13 cellular contexts compared by ENCODE assay signal in genomic region chr15:90478981-90479481, GRCh38. TPM values are rescaled to one million over a fixed set of nuclear protein-coding genes. Genes with fewer than 3 reads are reported as not detected.
DNase-seq lines count a peak whose midpoint lies in the region; ATAC-seq and TF ChIP-seq lines count a peak whose summit lies in the region.
"Had no signal": no experiment of that assay in that cellular context is flagged by ENCODE, and none has a peak within 500 bp of the region (broad histone marks: within the 10 kb centered on the region; RNA-seq: fewer than 3 reads in every experiment).

No MANE protein-coding gene starts in this region.

- H3K27ac Mint-ChIP-seq in T-helper 2 cell treated with Interferon-gamma antibody and Interleukin-4, amounts not matched to agents 5 μg/mL and 100 μg/mL, for 36 hours: peak overlapping the region; percentile 13
- H3K27ac Mint-ChIP-seq: progenitor cell of endocrine pancreas had no signal

- intact Hi-C loops in mucosa of descending colon (cut with DNase I, micrococcal nuclease): no loop called here
- intact Hi-C loops in sigmoid colon (cut with DNase I): no loop called here

- TF ChIP-seq POLR2A in sigmoid colon (IDR thresholded peaks at IDR 0.05): no peak

- WGBS in sigmoid colon, 2 donors: 23 to 56% methylated on average over 5 of the region's 5 CpGs

- H3K4me1 ChIP-seq in BLaER1 treated with 17β-estradiol and CSF1 and Interleukin-3, amounts not matched to agents 10 nM and 100 nM: peaks cover 31 to 44% (median 40%) of the 10 kb centered on the region in 10 experiments
- H3K4me1 ChIP-seq in mucosa of descending colon (ENCODE audit: low read depth): no peaks in the 10 kb centered on the region
- H3K4me1 ChIP-seq in sigmoid colon: peaks cover 0 to 11% (median 5%) of the 10 kb centered on the region in 4 donors

- no peaks in the 10 kb centered on the region for H3K27me3 ChIP-seq in BLaER1 treated with 17β-estradiol and CSF1 and Interleukin-3, amounts not matched to agents 10 nM and 100 nM
- H3K27me3 ChIP-seq in sigmoid colon: no peaks in the 10 kb centered on the region

- H3K27ac ChIP-seq in BLaER1 treated with 17β-estradiol and CSF1 and Interleukin-3, amounts not matched to agents 10 nM and 100 nM: no peak overlapping the region
- H3K27ac ChIP-seq in sigmoid colon: no peak overlapping the region

- peaks cover 11 to 100% (median 34%) of the 10 kb centered on the region in 11 experiments; a peak in 21 of 22 replicates for H4K20me1 ChIP-seq in BLaER1 treated with 17β-estradiol and CSF1 and Interleukin-3, amounts not matched to agents 10 nM and 100 nM

- CTCF ChIA-PET in GM10248 (lab: Yijun Ruan, JAX): interaction anchor here (0.7 to 4.3 kb wide), 9 partner anchors 12 to 192 kb away, joined by 3 to 33 read pairs (median 3); no protein-coding TSS in a partner anchor

- H3K9me3 Mint-ChIP-seq in T-helper 2 cell treated with Interferon-gamma antibody and Interleukin-4, amounts not matched to agents 5 μg/mL and 100 μg/mL, for 36 hours: no peaks in the 10 kb centered on the region
- H3K9me3 Mint-ChIP-seq: central memory CD8-positive, alpha-beta T cell had no signal

- H3K36me3 Mint-ChIP-seq in T-helper 2 cell treated with Interferon-gamma antibody and Interleukin-4, amounts not matched to agents 5 μg/mL and 100 μg/mL, for 36 hours (ENCODE audit: low read depth): peaks cover 63% of the 10 kb centered on the region

- TF ChIP-seq CTCF in mucosa of descending colon (IDR thresholded peaks at IDR 0.05) (no peak), GM10248 (IDR thresholded peaks at IDR 0.05; ENCODE audit: control extremely low read depth, extremely low read depth, low read depth, missing control alignments) (no peak), sigmoid colon (IDR thresholded peaks at IDR 0.05) (no peak)

- peak overlapping the region; percentile 17 for H3K4me3 Mint-ChIP-seq in T-helper 2 cell treated with Interferon-gamma antibody and Interleukin-4, amounts not matched to agents 5 μg/mL and 100 μg/mL, for 36 hours
- H3K4me3 Mint-ChIP-seq: central memory CD8-positive, alpha-beta T cell had no signal

- peak overlapping the region in 8 of 11 experiments; percentile 4 to 56 (median 35); a peak in 12 of 22 replicates for H3K4me2 ChIP-seq in BLaER1 treated with 17β-estradiol and CSF1 and Interleukin-3, amounts not matched to agents 10 nM and 100 nM

- no peak overlapping the region for H3K4me3 ChIP-seq in BLaER1 treated with 17β-estradiol and CSF1 and Interleukin-3, amounts not matched to agents 10 nM and 100 nM
- H3K4me3 ChIP-seq in mucosa of descending colon (no peak overlapping the region), sigmoid colon (no peak overlapping the region)

- TF ChIP-seq EP300 in sigmoid colon (IDR thresholded peaks at IDR 0.05): no peak

- no peaks in the 10 kb centered on the region for H3K27me3 Mint-ChIP-seq in T-helper 2 cell treated with Interferon-gamma antibody and Interleukin-4, amounts not matched to agents 5 μg/mL and 100 μg/mL, for 36 hours (ENCODE audit: low read depth)
- H3K27me3 Mint-ChIP-seq: central memory CD8-positive, alpha-beta T cell; progenitor cell of endocrine pancreas had no signal

- no peaks in the 10 kb centered on the region for H3K9me3 ChIP-seq in BLaER1 treated with 17β-estradiol and CSF1 and Interleukin-3, amounts not matched to agents 10 nM and 100 nM (replicated peaks in 1 of 11)
- H3K9me3 ChIP-seq in mucosa of descending colon: no peaks in the 10 kb centered on the region
- H3K9me3 ChIP-seq in sigmoid colon: no peaks in the 10 kb centered on the region

- POLR2A ChIA-PET in GM10248 (lab: Yijun Ruan, JAX): interaction anchor here (0.6 kb wide), 1 partner anchor 12 kb away, joined by 3 read pairs; no protein-coding TSS in a partner anchor

- peak overlapping the region in 1 of 11 experiments; percentile 16; a peak in 1 of 22 replicates for H3K9ac ChIP-seq in BLaER1 treated with 17β-estradiol and CSF1 and Interleukin-3, amounts not matched to agents 10 nM and 100 nM

- peak; percentile 17 for DNase-seq in EH (ENCODE audit: low read depth)
- DNase-seq in T-helper 2 cell treated with Interferon-gamma antibody and Interleukin-4, amounts not matched to agents 5 μg/mL and 100 μg/mL, for 36 hours (ENCODE audit: low spot score): no peak
- no peak for DNase-seq in mucosa of descending colon
- no peak for DNase-seq in GM10248 (ENCODE audit: extremely low spot score)
- DNase-seq in sigmoid colon: no peak
- DNase-seq: activated CD8-positive, alpha-beta memory T cell treated with anti-CD3 and anti-CD28 coated beads for 24 hours; DMS 273 treated with DMSO at 0.1 percent for 48 hours; NCI-H2171 had no signal

- peaks cover 48% of the 10 kb centered on the region for H3K4me1 Mint-ChIP-seq in T-helper 2 cell treated with Interferon-gamma antibody and Interleukin-4, amounts not matched to agents 5 μg/mL and 100 μg/mL, for 36 hours (ENCODE audit: low read depth)

- peaks cover 86 to 100% (median 91%) of the 10 kb centered on the region in 11 experiments for H3K36me3 ChIP-seq in BLaER1 treated with 17β-estradiol and CSF1 and Interleukin-3, amounts not matched to agents 10 nM and 100 nM
- H3K36me3 ChIP-seq in mucosa of descending colon (ENCODE audit: low read depth): no peaks in the 10 kb centered on the region
- H3K36me3 ChIP-seq in sigmoid colon: peaks cover 17 to 99% (median 64%) of the 10 kb centered on the region in 4 donors

- ATAC-seq in mucosa of descending colon: peak; percentile 83
- no peak for ATAC-seq in HG03565 (IDR thresholded peaks at IDR 0.05; ENCODE audit: unreplicated experiment)
- ATAC-seq in HG03432 (IDR thresholded peaks at IDR 0.05; ENCODE audit: unreplicated experiment): no peak

RNA-seq across cellular contexts. Expression of gene CRTC3, which starts 50.7 kb away (rescaled TPM):
- 10 to 100 TPM; 21.6 to 53.6 (median 21.7) TPM for total RNA-seq in mucosa of descending colon
- 10 to 100 TPM; 27.6 to 64.0 (median 35.7) TPM for total RNA-seq in sigmoid colon
- 10 to 100 TPM in 1 of 3 donors, 1 to 10 TPM in 2; 5.4 to 20.0 (median 6.2) TPM for polyA plus RNA-seq in sigmoid colon
